28 cellular contexts compared by ENCODE assay signal in genomic region chr4:187499961-187500360, GRCh38.
"Had no signal": no experiment of that assay in that cellular context is flagged by ENCODE, and none has a peak within 500 bp of the region (broad histone marks: within the 10 kb centered on the region; RNA-seq: fewer than 3 reads in every experiment).

No MANE protein-coding gene starts in this region.

- DNase-seq: activated CD4-positive, alpha-beta T cell treated with anti-CD3 and anti-CD28 coated beads, Interleukin-2, amount 10 ng/mL, durations not matched to agents 24 days and 14 days; activated CD4-positive, alpha-beta T cell treated with anti-CD3 and anti-CD28 coated beads, Interleukin-2, amount 50 U/mL, for 4 hours; activated CD8-positive, alpha-beta T cell treated with anti-CD3 and anti-CD28 coated beads for 36 hours; activated gamma-delta T cell; activated naive CD4-positive, alpha-beta T cell treated with Interleukin-2 at 50 U/mL for 16 hours; activated T-cell treated with anti-CD3 and anti-CD28 coated beads, Interleukin-2, amount 50 U/mL, for 1 hour; activated T-cell treated with anti-CD3 and anti-CD28 coated beads, Interleukin-2, amount 50 U/mL, for 72 hours; anterior cingulate cortex; central memory CD4-positive, alpha-beta T cell; Karpas-422; KBM-7; MG63; NCI-H1048; NCI-H1105 treated with DMSO at 0.1 percent for 48 hours; NCI-H1436; NCI-H1694 treated with DMSO at 0.1 percent for 48 hours; NCI-H2029; NCI-H2107; NCI-H2171; NCI-H524; Peyer's patch; RPMI8226; SW 1271; T-helper 1 cell; T-helper 2 cell; T-helper 9 cell had no signal

- H3K27me3 ChIP-seq: MG63, Peyer's patch had no signal

- H3K4me1 ChIP-seq: Peyer's patch had no signal

- ATAC-seq: activated CD8-positive, alpha-beta T cell treated with anti-CD3 and anti-CD28 coated beads for 36 hours; activated T-cell treated with anti-CD3 and anti-CD28 coated beads, Interleukin-2, amount 50 U/mL, for 72 hours; activated T-helper 17 cell treated with anti-CD3 and anti-CD28 coated beads, Interleukin-2, amount 50 U/mL, for 72 hours; Right ventricle myocardium inferior had no signal

- H3K27ac ChIP-seq: Peyer's patch had no signal

- H3K9me3 ChIP-seq: MG63, Peyer's patch had no signal

- H3K4me3 ChIP-seq: MG63, Peyer's patch had no signal

- H3K36me3 ChIP-seq: MG63, Peyer's patch had no signal
